ENCODE assay signal across 17 cellular contexts in the genomic region with DNA sequence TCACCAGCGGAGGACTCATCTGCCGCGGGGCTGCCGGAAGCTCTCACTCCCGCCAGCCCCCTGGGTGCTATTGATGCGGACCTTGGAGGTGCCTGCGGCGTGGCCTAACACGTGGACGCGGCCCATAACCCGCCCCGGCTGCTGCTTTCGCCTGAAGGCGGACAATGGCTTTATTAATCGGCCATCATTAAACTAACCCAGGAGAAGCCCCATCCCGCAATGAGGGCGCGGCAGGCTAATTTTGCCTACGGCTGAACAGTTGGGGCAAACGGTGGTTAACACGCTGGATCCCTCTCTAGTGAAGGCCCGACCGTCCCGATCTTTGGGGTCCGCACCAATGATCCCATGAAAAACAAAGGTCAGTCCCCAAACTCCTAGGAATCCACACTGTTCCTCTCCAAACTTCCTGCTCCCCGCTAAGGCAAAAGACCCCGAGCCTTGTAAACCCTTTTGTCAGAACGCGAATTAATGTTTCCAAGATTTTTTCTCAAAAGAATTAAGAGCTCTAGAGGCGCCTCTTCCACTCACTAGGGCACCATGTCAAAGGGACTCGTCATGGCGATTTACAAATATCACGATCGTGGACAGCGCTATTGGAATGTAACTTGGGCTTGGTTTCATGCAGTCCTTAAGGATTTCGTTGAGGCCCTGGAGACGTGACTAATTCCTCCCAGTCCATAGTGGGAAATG.
A peak's percentile ranks its signal among the peaks of the same experiment; 100 is the strongest.
DNase-seq lines count a peak whose midpoint lies in the region; ATAC-seq lines count a peak whose summit lies in the region.
"Had no signal": no experiment of that assay in that cellular context is flagged by ENCODE, and none has a peak within 500 bp of the region (broad histone marks: within the 10 kb centered on the region; RNA-seq: fewer than 3 reads in every experiment).

No MANE protein-coding gene starts in this region.

- H3K27ac Mint-ChIP-seq in T-helper 1 cell treated with Interleukin-12 subunit alpha and Interleukin-12 subunit beta and Interleukin-4 antibody, amounts not matched to agents 30 μg/mL and 1 μg/mL, for 36 hours: peak overlapping the region; percentile 45
- peak overlapping the region; percentile 20 for H3K27ac Mint-ChIP-seq in stimulated activated naive B cell treated with anti-CD40 and anti-IgM and Interleukin-4, amounts not matched to agents 10 μg/mL and 1 μg/mL and 100 μg/mL, for 72 hours

- no peak for ATAC-seq in stimulated activated naive B cell treated with anti-CD40 and anti-IgM and Interleukin-4, amounts not matched to agents 10 μg/mL and 1 μg/mL and 100 μg/mL, for 72 hours (replicated peaks)

- H3K9me3 Mint-ChIP-seq in T-helper 1 cell treated with Interleukin-12 subunit alpha and Interleukin-12 subunit beta and Interleukin-4 antibody, amounts not matched to agents 30 μg/mL and 1 μg/mL, for 36 hours: no peaks in the 10 kb centered on the region
- H3K9me3 Mint-ChIP-seq in stimulated activated naive B cell treated with anti-CD40 and anti-IgM and Interleukin-4, amounts not matched to agents 10 μg/mL and 1 μg/mL and 100 μg/mL, for 72 hours: no peaks in the 10 kb centered on the region

- peak overlapping the region; percentile 67 for H3K27ac ChIP-seq in caudate nucleus (ENCODE audit: low read depth, low read length)
- H3K27ac ChIP-seq: A549, body of pancreas, heart left ventricle, neutrophil, SK-N-MC had no signal

- peaks cover 10% of the 10 kb centered on the region for H3K36me3 Mint-ChIP-seq in T-helper 1 cell treated with Interleukin-12 subunit alpha and Interleukin-12 subunit beta and Interleukin-4 antibody, amounts not matched to agents 30 μg/mL and 1 μg/mL, for 36 hours (ENCODE audit: low read depth)
- peaks cover 4 to 9% of the 10 kb centered on the region in 2 donors for H3K36me3 Mint-ChIP-seq in stimulated activated naive B cell treated with anti-CD40 and anti-IgM and Interleukin-4, amounts not matched to agents 10 μg/mL and 1 μg/mL and 100 μg/mL, for 72 hours

- H3K4me3 Mint-ChIP-seq in T-helper 1 cell treated with Interleukin-12 subunit alpha and Interleukin-12 subunit beta and Interleukin-4 antibody, amounts not matched to agents 30 μg/mL and 1 μg/mL, for 36 hours: no peak overlapping the region
- no peak overlapping the region for H3K4me3 Mint-ChIP-seq in stimulated activated naive B cell treated with anti-CD40 and anti-IgM and Interleukin-4, amounts not matched to agents 10 μg/mL and 1 μg/mL and 100 μg/mL, for 72 hours

- H3K27me3 Mint-ChIP-seq in T-helper 1 cell treated with Interleukin-12 subunit alpha and Interleukin-12 subunit beta and Interleukin-4 antibody, amounts not matched to agents 30 μg/mL and 1 μg/mL, for 36 hours (ENCODE audit: low read depth): peaks cover 94% of the 10 kb centered on the region
- peaks cover 60 to 87% of the 10 kb centered on the region in 2 donors for H3K27me3 Mint-ChIP-seq in stimulated activated naive B cell treated with anti-CD40 and anti-IgM and Interleukin-4, amounts not matched to agents 10 μg/mL and 1 μg/mL and 100 μg/mL, for 72 hours

- DNase-seq in T-helper 1 cell (no peak), caudate nucleus (lab: John Stamatoyannopoulos, UW) (peak in 6 of 61 donors; percentile 18 to 46 (median 34)), inferior parietal cortex (ENCODE audit: extremely low spot score) (peak; percentile 55), activated T-cell treated with anti-CD3 and anti-CD28 coated beads for 4 hours (no peak), foreskin melanocyte (no peak)
- no peak for DNase-seq in stimulated activated naive B cell treated with anti-CD40 and anti-IgM and Interleukin-4, amounts not matched to agents 10 μg/mL and 1 μg/mL and 100 μg/mL, for 72 hours
- DNase-seq in effector CD8-positive, alpha-beta T cell (lab: John Stamatoyannopoulos, UW): no peak
- DNase-seq: activated CD4-positive, alpha-beta T cell treated with anti-CD3 and anti-CD28 coated beads for 1 hour; CD8-positive, alpha-beta memory T cell; GDM1; heart left ventricle; NCI-H2227 treated with DMSO at 0.1 percent for 48 hours had no signal

- H3K4me1 Mint-ChIP-seq in T-helper 1 cell treated with Interleukin-12 subunit alpha and Interleukin-12 subunit beta and Interleukin-4 antibody, amounts not matched to agents 30 μg/mL and 1 μg/mL, for 36 hours (ENCODE audit: low read depth): peaks cover 9% of the 10 kb centered on the region
- peaks cover 28 to 36% of the 10 kb centered on the region in 2 donors for H3K4me1 Mint-ChIP-seq in stimulated activated naive B cell treated with anti-CD40 and anti-IgM and Interleukin-4, amounts not matched to agents 10 μg/mL and 1 μg/mL and 100 μg/mL, for 72 hours
